In the genomic region with DNA sequence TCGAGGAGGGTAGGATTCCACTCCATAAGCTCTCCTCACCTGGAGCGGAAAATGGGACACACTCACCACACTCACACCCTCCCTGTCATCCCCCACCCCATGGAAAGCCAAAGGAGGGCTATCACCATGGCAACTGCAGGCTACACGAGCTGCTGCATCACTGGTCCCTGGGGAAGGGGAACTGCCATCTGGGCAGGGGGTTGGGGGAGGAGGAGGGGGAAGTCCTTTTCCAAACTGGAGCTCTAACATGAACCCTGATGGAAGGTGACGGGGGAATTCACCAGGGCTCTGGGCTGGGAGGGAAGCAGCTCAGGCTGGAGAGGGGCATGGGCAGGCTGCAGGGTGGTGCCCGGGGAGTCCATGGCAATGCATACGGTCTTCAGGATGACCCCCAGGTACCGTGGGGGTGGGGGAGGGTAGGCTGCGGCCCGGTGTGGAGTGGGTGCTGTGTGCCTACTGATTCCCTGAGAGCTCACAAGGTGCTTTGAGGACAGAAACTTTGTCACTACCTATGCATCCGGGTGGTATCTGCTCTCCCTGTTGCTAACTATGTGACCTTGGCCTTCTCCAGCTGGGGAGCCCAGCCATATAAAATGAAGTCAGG, we compare ENCODE assay signal across 1 cellular context.
TF ChIP-seq lines count a peak whose summit lies in the region.

No MANE protein-coding gene starts in this region.

TF ChIP-seq in H1, 55 proteins besides CTCF, POLR2A, EP300 and RAD21 (continued from another document):
- TF ChIP-seq CBX8 (IDR thresholded peaks at IDR 0.05; ENCODE audit: borderline replicate concordance, low read depth, low read length) (no peak), KDM4A (IDR thresholded peaks at IDR 0.05; ENCODE audit: low read depth, low read length, severe bottlenecking) (no peak), ASH2L (IDR thresholded peaks at IDR 0.05; ENCODE audit: low read length) (no peak)
- TF ChIP-seq, protein P1, sequence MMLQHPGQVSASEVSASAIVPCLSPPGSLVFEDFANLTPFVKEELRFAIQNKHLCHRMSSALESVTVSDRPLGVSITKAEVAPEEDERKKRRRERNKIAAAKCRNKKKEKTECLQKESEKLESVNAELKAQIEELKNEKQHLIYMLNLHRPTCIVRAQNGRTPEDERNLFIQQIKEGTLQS (IDR thresholded peaks at IDR 0.05; ENCODE audit: insufficient read depth, low read depth, low read length): no peak
